1 cellular context compared by ENCODE assay signal in the genomic region with DNA sequence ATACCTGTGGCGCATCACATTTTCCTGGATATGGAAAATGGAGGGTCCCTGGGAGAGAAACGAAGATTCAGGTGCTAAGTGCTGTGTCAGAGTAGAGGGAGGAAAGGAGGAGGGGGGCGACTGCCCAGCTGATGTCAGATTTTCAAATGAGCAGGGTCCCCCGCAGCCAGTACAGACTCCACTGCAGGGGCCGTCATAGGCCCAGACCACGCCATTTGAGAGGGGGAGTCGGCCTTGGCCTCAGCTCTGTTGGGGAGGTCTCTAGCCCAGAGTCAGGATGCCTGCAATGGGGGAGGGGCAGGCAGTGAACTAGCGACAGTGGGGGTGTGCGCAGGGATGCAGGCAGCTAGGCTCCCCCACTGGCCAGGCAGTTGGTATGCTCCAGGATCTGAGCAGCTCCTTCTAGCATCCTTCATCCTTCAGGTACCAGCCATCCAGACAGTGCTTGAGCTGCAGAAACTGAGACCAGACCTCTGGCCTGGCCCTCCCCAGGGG.
TF ChIP-seq lines count a peak whose summit lies in the region.

A gene (minus strand): TSS at position 148 of the 495 bp plus-strand sequence. CDS start 229 bp downstream, outside the sequence.
A gene (plus strand): TSS at position 400 of the 495 bp plus-strand sequence. CDS start 620 bp downstream, outside the sequence.

TF ChIP-seq in HEK293, 187 proteins besides CTCF, POLR2A, EP300 and RAD21 (continued from another document and continues in another):
- TF ChIP-seq, protein P1, sequence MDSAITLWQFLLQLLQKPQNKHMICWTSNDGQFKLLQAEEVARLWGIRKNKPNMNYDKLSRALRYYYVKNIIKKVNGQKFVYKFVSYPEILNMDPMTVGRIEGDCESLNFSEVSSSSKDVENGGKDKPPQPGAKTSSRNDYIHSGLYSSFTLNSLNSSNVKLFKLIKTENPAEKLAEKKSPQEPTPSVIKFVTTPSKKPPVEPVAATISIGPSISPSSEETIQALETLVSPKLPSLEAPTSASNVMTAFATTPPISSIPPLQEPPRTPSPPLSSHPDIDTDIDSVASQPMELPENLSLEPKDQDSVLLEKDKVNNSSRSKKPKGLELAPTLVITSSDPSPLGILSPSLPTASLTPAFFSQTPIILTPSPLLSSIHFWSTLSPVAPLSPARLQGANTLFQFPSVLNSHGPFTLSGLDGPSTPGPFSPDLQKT (IDR thresholded peaks at IDR 0.05; ENCODE audit: borderline replicate concordance, low read depth, low read length): no peak
- no peak for TF ChIP-seq ZNF654 (tag by site-specific recombination; IDR thresholded peaks at IDR 0.05; ENCODE audit: low read depth)
- no peak for TF ChIP-seq KLF7 (tag by site-specific recombination; IDR thresholded peaks at IDR 0.05; ENCODE audit: borderline replicate concordance)
- TF ChIP-seq, protein P2, sequence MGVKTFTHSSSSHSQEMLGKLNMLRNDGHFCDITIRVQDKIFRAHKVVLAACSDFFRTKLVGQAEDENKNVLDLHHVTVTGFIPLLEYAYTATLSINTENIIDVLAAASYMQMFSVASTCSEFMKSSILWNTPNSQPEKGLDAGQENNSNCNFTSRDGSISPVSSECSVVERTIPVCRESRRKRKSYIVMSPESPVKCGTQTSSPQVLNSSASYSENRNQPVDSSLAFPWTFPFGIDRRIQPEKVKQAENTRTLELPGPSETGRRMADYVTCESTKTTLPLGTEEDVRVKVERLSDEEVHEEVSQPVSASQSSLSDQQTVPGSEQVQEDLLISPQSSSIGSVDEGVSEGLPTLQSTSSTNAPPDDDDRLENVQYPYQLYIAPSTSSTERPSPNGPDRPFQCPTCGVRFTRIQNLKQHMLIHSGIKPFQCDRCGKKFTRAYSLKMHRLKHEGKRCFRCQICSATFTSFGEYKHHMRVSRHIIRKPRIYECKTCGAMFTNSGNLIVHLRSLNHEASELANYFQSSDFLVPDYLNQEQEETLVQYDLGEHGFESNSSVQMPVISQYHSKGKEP (tag by site-specific recombination; IDR thresholded peaks at IDR 0.05): peak; percentile 77
- no peak for TF ChIP-seq ZSCAN23 (tag by site-specific recombination; IDR thresholded peaks at IDR 0.05)
- TF ChIP-seq ZNF768 (tag by site-specific recombination; IDR thresholded peaks at IDR 0.05): no peak
- no peak for TF ChIP-seq ZNF202 (tag by site-specific recombination; IDR thresholded peaks at IDR 0.05; ENCODE audit: borderline replicate concordance)
- no peak for TF ChIP-seq ZNF16 (tag by site-specific recombination; IDR thresholded peaks at IDR 0.05; ENCODE audit: low read depth)
- TF ChIP-seq, protein P3, sequence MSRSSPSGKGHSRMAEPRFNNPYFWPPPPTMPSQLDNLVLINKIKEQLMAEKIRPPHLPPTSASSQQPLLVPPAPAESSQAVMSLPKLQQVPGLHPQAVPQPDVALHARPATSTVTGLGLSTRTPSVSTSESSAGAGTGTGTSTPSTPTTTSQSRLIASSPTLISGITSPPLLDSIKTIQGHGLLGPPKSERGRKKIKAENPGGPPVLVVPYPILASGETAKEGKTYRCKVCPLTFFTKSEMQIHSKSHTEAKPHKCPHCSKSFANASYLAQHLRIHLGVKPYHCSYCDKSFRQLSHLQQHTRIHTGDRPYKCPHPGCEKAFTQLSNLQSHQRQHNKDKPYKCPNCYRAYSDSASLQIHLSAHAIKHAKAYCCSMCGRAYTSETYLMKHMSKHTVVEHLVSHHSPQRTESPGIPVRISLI (tag by site-specific recombination; IDR thresholded peaks at IDR 0.05): no peak
- TF ChIP-seq ZBTB48 (tag by site-specific recombination; IDR thresholded peaks at IDR 0.05): peak; percentile 51; the same call in 1 of the 2 replicates
- no peak for TF ChIP-seq ZNF292 (tag by site-specific recombination; IDR thresholded peaks at IDR 0.05; ENCODE audit: borderline replicate concordance, low read depth)
- no peak for TF ChIP-seq ZNF121 (tag by site-specific recombination; IDR thresholded peaks at IDR 0.05)
- TF ChIP-seq ZNF629 (tag by site-specific recombination; IDR thresholded peaks at IDR 0.05): 0 out of 2 replicates have a peak, but pooled peaks have one; percentile 32
- TF ChIP-seq ZNF555 (tag by site-specific recombination; conservative IDR thresholded peaks at IDR 0.05): no peak
- TF ChIP-seq, protein P4, sequence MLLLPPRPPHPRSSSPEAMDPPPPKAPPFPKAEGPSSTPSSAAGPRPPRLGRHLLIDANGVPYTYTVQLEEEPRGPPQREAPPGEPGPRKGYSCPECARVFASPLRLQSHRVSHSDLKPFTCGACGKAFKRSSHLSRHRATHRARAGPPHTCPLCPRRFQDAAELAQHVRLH (tag by site-specific recombination; IDR thresholded peaks at IDR 0.05): no peak
- no peak for TF ChIP-seq GFI1B (tag by site-specific recombination; IDR thresholded peaks at IDR 0.05)
- TF ChIP-seq, protein P5, sequence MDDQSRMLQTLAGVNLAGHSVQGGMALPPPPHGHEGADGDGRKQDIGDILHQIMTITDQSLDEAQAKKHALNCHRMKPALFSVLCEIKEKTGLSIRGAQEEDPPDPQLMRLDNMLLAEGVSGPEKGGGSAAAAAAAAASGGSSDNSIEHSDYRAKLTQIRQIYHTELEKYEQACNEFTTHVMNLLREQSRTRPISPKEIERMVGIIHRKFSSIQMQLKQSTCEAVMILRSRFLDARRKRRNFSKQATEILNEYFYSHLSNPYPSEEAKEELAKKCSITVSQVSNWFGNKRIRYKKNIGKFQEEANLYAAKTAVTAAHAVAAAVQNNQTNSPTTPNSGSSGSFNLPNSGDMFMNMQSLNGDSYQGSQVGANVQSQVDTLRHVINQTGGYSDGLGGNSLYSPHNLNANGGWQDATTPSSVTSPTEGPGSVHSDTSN (CRISPR knock-in tag; IDR thresholded peaks at IDR 0.05): no peak
- no peak for TF ChIP-seq ZNF354C (tag by site-specific recombination; IDR thresholded peaks at IDR 0.05; ENCODE audit: borderline replicate concordance, low read depth)
- no peak for TF ChIP-seq SP2 (tag by site-specific recombination; IDR thresholded peaks at IDR 0.05)
- no peak for TF ChIP-seq ZNF621 (tag by site-specific recombination; IDR thresholded peaks at IDR 0.05)
- TF ChIP-seq, protein P6, sequence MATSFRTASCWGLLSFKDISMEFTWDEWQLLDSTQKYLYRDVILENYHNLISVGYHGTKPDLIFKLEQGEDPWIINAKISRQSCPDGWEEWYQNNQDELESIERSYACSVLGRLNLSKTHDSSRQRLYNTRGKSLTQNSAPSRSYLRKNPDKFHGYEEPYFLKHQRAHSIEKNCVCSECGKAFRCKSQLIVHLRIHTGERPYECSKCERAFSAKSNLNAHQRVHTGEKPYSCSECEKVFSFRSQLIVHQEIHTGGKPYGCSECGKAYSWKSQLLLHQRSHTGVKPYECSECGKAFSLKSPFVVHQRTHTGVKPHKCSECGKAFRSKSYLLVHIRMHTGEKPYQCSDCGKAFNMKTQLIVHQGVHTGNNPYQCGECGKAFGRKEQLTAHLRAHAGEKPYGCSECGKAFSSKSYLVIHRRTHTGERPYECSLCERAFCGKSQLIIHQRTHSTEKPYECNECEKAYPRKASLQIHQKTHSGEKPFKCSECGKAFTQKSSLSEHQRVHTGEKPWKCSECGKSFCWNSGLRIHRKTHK (tag by site-specific recombination; IDR thresholded peaks at IDR 0.05): no peak
- TF ChIP-seq ZNF561 (tag by site-specific recombination; IDR thresholded peaks at IDR 0.05; ENCODE audit: borderline replicate concordance): peak; percentile 66; the same call in 1 of the 2 replicates
- TF ChIP-seq ZNF426 (tag by site-specific recombination; IDR thresholded peaks at IDR 0.05): no peak
- no peak for TF ChIP-seq MEIS1 (CRISPR knock-in tag; IDR thresholded peaks at IDR 0.05; ENCODE audit: borderline replicate concordance)
- no peak for TF ChIP-seq GLI4 (tag by site-specific recombination; IDR thresholded peaks at IDR 0.05)
- peak; percentile 93 for TF ChIP-seq ZSCAN30 (tag by site-specific recombination; IDR thresholded peaks at IDR 0.05)
- TF ChIP-seq YY2 (tag by site-specific recombination; IDR thresholded peaks at IDR 0.05): no peak
- TF ChIP-seq SCRT2 (tag by site-specific recombination; IDR thresholded peaks at IDR 0.05): no peak
- TF ChIP-seq, protein P7, sequence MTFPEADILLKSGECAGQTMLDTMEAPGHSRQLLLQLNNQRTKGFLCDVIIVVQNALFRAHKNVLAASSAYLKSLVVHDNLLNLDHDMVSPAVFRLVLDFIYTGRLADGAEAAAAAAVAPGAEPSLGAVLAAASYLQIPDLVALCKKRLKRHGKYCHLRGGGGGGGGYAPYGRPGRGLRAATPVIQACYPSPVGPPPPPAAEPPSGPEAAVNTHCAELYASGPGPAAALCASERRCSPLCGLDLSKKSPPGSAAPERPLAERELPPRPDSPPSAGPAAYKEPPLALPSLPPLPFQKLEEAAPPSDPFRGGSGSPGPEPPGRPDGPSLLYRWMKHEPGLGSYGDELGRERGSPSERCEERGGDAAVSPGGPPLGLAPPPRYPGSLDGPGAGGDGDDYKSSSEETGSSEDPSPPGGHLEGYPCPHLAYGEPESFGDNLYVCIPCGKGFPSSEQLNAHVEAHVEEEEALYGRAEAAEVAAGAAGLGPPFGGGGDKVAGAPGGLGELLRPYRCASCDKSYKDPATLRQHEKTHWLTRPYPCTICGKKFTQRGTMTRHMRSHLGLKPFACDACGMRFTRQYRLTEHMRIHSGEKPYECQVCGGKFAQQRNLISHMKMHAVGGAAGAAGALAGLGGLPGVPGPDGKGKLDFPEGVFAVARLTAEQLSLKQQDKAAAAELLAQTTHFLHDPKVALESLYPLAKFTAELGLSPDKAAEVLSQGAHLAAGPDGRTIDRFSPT (tag by site-specific recombination; IDR thresholded peaks at IDR 0.05): no peak
- no peak for TF ChIP-seq MYNN (tag by site-specific recombination; IDR thresholded peaks at IDR 0.05; ENCODE audit: borderline replicate concordance)
- no peak for TF ChIP-seq ZNF133 (tag by site-specific recombination; IDR thresholded peaks at IDR 0.05)
- TF ChIP-seq, protein P8, sequence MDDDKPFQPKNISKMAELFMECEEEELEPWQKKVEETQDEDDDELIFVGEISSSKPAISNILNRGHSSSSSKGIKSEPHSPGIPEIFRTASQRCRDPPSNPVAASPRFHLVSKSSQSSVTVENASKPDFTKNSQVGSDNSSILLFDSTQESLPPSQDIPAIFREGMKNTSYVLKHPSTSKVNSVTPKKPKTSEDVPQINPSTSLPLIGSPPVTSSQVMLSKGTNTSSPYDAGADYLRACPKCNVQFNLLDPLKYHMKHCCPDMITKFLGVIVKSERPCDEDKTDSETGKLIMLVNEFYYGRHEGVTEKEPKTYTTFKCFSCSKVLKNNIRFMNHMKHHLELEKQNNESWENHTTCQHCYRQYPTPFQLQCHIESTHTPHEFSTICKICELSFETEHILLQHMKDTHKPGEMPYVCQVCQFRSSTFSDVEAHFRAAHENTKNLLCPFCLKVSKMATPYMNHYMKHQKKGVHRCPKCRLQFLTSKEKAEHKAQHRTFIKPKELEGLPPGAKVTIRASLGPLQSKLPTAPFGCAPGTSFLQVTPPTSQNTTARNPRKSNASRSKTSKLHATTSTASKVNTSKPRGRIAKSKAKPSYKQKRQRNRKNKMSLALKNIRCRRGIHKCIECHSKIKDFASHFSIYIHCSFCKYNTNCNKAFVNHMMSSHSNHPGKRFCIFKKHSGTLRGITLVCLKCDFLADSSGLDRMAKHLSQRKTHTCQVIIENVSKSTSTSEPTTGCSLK (tag by site-specific recombination; IDR thresholded peaks at IDR 0.05): no peak
- TF ChIP-seq, protein P9, sequence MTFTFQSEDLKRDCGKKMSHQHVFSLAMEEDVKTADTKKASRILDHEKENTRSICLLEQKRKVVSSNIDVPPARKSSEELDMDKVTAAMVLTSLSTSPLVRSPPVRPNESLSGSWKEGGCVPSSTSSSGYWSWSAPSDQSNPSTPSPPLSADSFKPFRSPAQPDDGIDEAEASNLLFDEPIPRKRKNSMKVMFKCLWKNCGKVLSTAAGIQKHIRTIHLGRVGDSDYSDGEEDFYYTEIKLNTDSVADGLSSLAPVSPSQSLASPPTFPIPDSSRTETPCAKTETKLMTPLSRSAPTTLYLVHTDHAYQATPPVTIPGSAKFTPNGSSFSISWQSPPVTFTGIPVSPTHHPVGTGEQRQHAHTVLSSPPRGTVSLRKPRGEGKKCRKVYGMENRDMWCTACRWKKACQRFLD (tag by site-specific recombination; IDR thresholded peaks at IDR 0.05): no peak
- 0 out of 2 replicates have a peak, but pooled peaks have one; percentile 19 for TF ChIP-seq KLF9 (tag by site-specific recombination; IDR thresholded peaks at IDR 0.05; ENCODE audit: low read depth)
- 0 out of 2 replicates have a peak, but pooled peaks have one; percentile 33 for TF ChIP-seq ZNF184 (tag by site-specific recombination; IDR thresholded peaks at IDR 0.05)
- TF ChIP-seq ZNF530 (tag by site-specific recombination; IDR thresholded peaks at IDR 0.05; ENCODE audit: low read depth): no peak
- no peak for TF ChIP-seq ZNF701 (tag by site-specific recombination; IDR thresholded peaks at IDR 0.05)
- TF ChIP-seq OVOL3 (tag by site-specific recombination; IDR thresholded peaks at IDR 0.05): no peak
- no peak for TF ChIP-seq ZNF350 (tag by site-specific recombination; IDR thresholded peaks at IDR 0.05)
- no peak for TF ChIP-seq GLI2 (tag by site-specific recombination; IDR thresholded peaks at IDR 0.05; ENCODE audit: borderline replicate concordance, low read depth)
- no peak for TF ChIP-seq ZNF366 (tag by site-specific recombination; conservative IDR thresholded peaks at IDR 0.05)
- no peak for TF ChIP-seq ZNF658 (tag by site-specific recombination; IDR thresholded peaks at IDR 0.05)
- TF ChIP-seq, protein P10, sequence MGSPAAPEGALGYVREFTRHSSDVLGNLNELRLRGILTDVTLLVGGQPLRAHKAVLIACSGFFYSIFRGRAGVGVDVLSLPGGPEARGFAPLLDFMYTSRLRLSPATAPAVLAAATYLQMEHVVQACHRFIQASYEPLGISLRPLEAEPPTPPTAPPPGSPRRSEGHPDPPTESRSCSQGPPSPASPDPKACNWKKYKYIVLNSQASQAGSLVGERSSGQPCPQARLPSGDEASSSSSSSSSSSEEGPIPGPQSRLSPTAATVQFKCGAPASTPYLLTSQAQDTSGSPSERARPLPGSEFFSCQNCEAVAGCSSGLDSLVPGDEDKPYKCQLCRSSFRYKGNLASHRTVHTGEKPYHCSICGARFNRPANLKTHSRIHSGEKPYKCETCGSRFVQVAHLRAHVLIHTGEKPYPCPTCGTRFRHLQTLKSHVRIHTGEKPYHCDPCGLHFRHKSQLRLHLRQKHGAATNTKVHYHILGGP (tag by site-specific recombination; IDR thresholded peaks at IDR 0.05): no peak
- TF ChIP-seq, protein P11, sequence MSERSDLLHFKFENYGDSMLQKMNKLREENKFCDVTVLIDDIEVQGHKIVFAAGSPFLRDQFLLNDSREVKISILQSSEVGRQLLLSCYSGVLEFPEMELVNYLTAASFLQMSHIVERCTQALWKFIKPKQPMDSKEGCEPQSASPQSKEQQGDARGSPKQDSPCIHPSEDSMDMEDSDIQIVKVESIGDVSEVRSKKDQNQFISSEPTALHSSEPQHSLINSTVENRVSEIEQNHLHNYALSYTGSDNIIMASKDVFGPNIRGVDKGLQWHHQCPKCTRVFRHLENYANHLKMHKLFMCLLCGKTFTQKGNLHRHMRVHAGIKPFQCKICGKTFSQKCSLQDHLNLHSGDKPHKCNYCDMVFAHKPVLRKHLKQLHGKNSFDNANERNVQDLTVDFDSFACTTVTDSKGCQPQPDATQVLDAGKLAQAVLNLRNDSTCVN (tag by site-specific recombination; optimal IDR thresholded peaks at IDR 0.05): peak; percentile 15
- no peak for TF ChIP-seq ZBTB21 (tag by site-specific recombination; IDR thresholded peaks at IDR 0.05)
- TF ChIP-seq, protein P12, sequence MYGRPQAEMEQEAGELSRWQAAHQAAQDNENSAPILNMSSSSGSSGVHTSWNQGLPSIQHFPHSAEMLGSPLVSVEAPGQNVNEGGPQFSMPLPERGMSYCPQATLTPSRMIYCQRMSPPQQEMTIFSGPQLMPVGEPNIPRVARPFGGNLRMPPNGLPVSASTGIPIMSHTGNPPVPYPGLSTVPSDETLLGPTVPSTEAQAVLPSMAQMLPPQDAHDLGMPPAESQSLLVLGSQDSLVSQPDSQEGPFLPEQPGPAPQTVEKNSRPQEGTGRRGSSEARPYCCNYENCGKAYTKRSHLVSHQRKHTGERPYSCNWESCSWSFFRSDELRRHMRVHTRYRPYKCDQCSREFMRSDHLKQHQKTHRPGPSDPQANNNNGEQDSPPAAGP (tag by site-specific recombination; IDR thresholded peaks at IDR 0.05): 0 out of 2 replicates have a peak, but pooled peaks have one; percentile 48
